In genomic region chr9:893843-894420, GRCh38 we compare ENCODE assay signal across 8 cellular contexts. TPM values are rescaled to one million over a fixed set of nuclear protein-coding genes. Genes with fewer than 3 reads are reported as not detected.
DNase-seq lines count a peak whose midpoint lies in the region; ATAC-seq and TF ChIP-seq lines count a peak whose summit lies in the region.

No MANE protein-coding gene starts in this region.

- H2BK12ac ChIP-seq in H9 (ENCODE audit: insufficient read length, low read depth, low read length) = no peak overlapping the region

- intact Hi-C loops in left cardiac atrium (cut with DNase I) = loop anchor here (2.0 to 5.0 kb wide), 2 partner anchors 108 to 115 kb away; no protein-coding TSS in a partner anchor
- intact Hi-C loops in gastrocnemius medialis (cut with DNase I; ENCODE audit: low total_unique reads) = loop anchor here (1.0 kb wide), 1 partner anchor 115 kb away; no protein-coding TSS in a partner anchor

- no peak for TF ChIP-seq POLR2A in gastrocnemius medialis (IDR thresholded peaks at IDR 0.05)

- H3K27ac ChIP-seq in H9 (ENCODE audit: insufficient read length, low read depth, low read length) = no peak overlapping the region
- no peak overlapping the region for H3K27ac ChIP-seq in SJCRH30
- H3K27ac ChIP-seq in gastrocnemius medialis = no peak overlapping the region

- no peak overlapping the region for H2BK5ac ChIP-seq in H9 (ENCODE audit: insufficient read length, low read length)

- H3K4me3 ChIP-seq in GM12864 (ENCODE audit: low read depth, low read length) (no peak overlapping the region), LNCaP clone FGC (ENCODE audit: low read depth, low read length) (no peak overlapping the region), SJCRH30 (no peak overlapping the region), gastrocnemius medialis (peak overlapping the region in 1 of 4 donors; percentile 22)

- H3K56ac ChIP-seq in H9 (ENCODE audit: insufficient read length, low read depth, low read length) = no peak overlapping the region

- H3K18ac ChIP-seq in H9 (ENCODE audit: insufficient read length, low read depth, low read length) = no peak overlapping the region

- H3K4me1 Mint-ChIP-seq in H9 = peaks cover 10% of the 10 kb centered on the region in 2 experiments
- peaks cover 11% of the 10 kb centered on the region for H3K4me1 Mint-ChIP-seq in activated naive CD4-positive, alpha-beta T cell treated with anti-CD3 and anti-CD28 coated beads, Interleukin-2, amount 50 U/mL, for 24 hours

- no peak overlapping the region for H3T11ph ChIP-seq in H9 (ENCODE audit: low read length)

- WGBS in H9 (ENCODE audit: extremely low coverage, insufficient read length, low lambda C conversion rate) = no CpG with 5 or more reads among the region's 9 CpGs

- no peak overlapping the region for H3K14ac ChIP-seq in H9 (ENCODE audit: insufficient read depth, low read length)

- no peak overlapping the region for H3K4me3 Mint-ChIP-seq in H9
- H3K4me3 Mint-ChIP-seq in activated naive CD4-positive, alpha-beta T cell treated with anti-CD3 and anti-CD28 coated beads, Interleukin-2, amount 50 U/mL, for 24 hours = peak overlapping the region; percentile 61

- TF ChIP-seq CTCF in GM12864 (IDR thresholded peaks at IDR 0.05; ENCODE audit: low read depth, low read length, missing control alignments) (peak; percentile 88), H9 (conservative IDR thresholded peaks at IDR 0.05) (peak; percentile 92), LNCaP clone FGC (IDR thresholded peaks at IDR 0.05; ENCODE audit: control insufficient read depth, extremely low read depth, insufficient read depth) (peak; percentile 86), gastrocnemius medialis (IDR thresholded peaks at IDR 0.05 in 4 of 5, conservative IDR thresholded peaks at IDR 0.05 in 1 of 5) (peak; percentile 30 to 74 (median 61))

- no peaks in the 10 kb centered on the region for H3K79me2 ChIP-seq in H9 (ENCODE audit: insufficient read depth, low read length)

- no peaks in the 10 kb centered on the region for H3K9me3 Mint-ChIP-seq in H9
- no peaks in the 10 kb centered on the region for H3K9me3 Mint-ChIP-seq in activated naive CD4-positive, alpha-beta T cell treated with anti-CD3 and anti-CD28 coated beads, Interleukin-2, amount 50 U/mL, for 24 hours

- no peak overlapping the region for H2BK120ac ChIP-seq in H9 (ENCODE audit: low read depth, low read length, poor library complexity, severe bottlenecking)

- no peak overlapping the region for H4K91ac ChIP-seq in H9 (ENCODE audit: insufficient read length, low read depth, low read length)

- H3K4ac ChIP-seq in H9 (ENCODE audit: low read depth, low read length) = no peak overlapping the region

- H3K27me3 ChIP-seq in H9 (ENCODE audit: insufficient read depth, low read length) = no peaks in the 10 kb centered on the region; the same call in 1 of the 2 replicates
- no peaks in the 10 kb centered on the region for H3K27me3 ChIP-seq in SJCRH30
- peaks cover 0 to 4% (median 0%) of the 10 kb centered on the region in 3 donors for H3K27me3 ChIP-seq in gastrocnemius medialis

- no peak overlapping the region for H2AK5ac ChIP-seq in H9 (ENCODE audit: insufficient read length, low read length)

- no peaks in the 10 kb centered on the region for H4K20me1 ChIP-seq in H9 (ENCODE audit: control insufficient read depth, insufficient read depth, insufficient read length)

- H3K9me3 ChIP-seq in H9 (ENCODE audit: control insufficient read depth, low read depth, low read length) (no peaks in the 10 kb centered on the region), SJCRH30 (replicated peaks) (no peaks in the 10 kb centered on the region), gastrocnemius medialis (no peaks in the 10 kb centered on the region)

- no peaks in the 10 kb centered on the region for H3K36me3 Mint-ChIP-seq in H9 (ENCODE audit: insufficient read depth in 1 of 3, low read depth in 3 of 3)
- H3K36me3 Mint-ChIP-seq in activated naive CD4-positive, alpha-beta T cell treated with anti-CD3 and anti-CD28 coated beads, Interleukin-2, amount 50 U/mL, for 24 hours = no peaks in the 10 kb centered on the region

- no peak overlapping the region for H2BK15ac ChIP-seq in H9 (ENCODE audit: low read depth, low read length)

- H3K23me2 ChIP-seq in H9 (ENCODE audit: insufficient read length, low read depth, low read length, poor library complexity, severe bottlenecking) = no peaks in the 10 kb centered on the region

- H3K27ac Mint-ChIP-seq in H9 = no peak overlapping the region
- H3K27ac Mint-ChIP-seq in activated naive CD4-positive, alpha-beta T cell treated with anti-CD3 and anti-CD28 coated beads, Interleukin-2, amount 50 U/mL, for 24 hours = no peak overlapping the region

- H3K9ac ChIP-seq in H9 (ENCODE audit: extremely low read depth, insufficient read length, low read length) = no peak overlapping the region

- in situ Hi-C loops in gastrocnemius medialis (cut with MboI; ENCODE audit: low sequenced_read_pairs in 4 of 4) = loop anchor here (5.0 to 25.0 kb wide), 4 partner anchors 107 to 118 kb away; no protein-coding TSS in a partner anchor

- no peak overlapping the region for H4K8ac ChIP-seq in H9 (replicated peaks; ENCODE audit: insufficient read length, low read depth, low read length)

- ATAC-seq in left cardiac atrium = peak in 1 of 2 donors; percentile 81
- peak; percentile 66 to 74 for ATAC-seq in gastrocnemius medialis

- H3K23ac ChIP-seq in H9 (ENCODE audit: insufficient read length, low read depth, low read length) = no peak overlapping the region

- H3K36me3 ChIP-seq in SJCRH30 (no peaks in the 10 kb centered on the region), gastrocnemius medialis (no peaks in the 10 kb centered on the region)

- H3K4me1 ChIP-seq in H9 (ENCODE audit: insufficient read depth, low read length) (no peaks in the 10 kb centered on the region), SJCRH30 (no peaks in the 10 kb centered on the region), gastrocnemius medialis (no peaks in the 10 kb centered on the region)

- H3K4me2 ChIP-seq in H9 (ENCODE audit: insufficient read depth, insufficient read length, low read length) = no peak overlapping the region

- DNase-seq in GM12864 (ENCODE audit: low read depth) (peak; percentile 76), H9 (peak; percentile 62), LNCaP clone FGC (ENCODE audit: low read depth) (peak; percentile 23), SJCRH30 (peak; percentile 57 to 79), left cardiac atrium (peak; percentile 41), gastrocnemius medialis (peak; percentile 10 to 14), dedifferentiated amniotic fluid mesenchymal stem cell (ENCODE audit: extremely low spot score) (no peak)

- H3K79me1 ChIP-seq in H9 (ENCODE audit: insufficient read depth, low read depth, low read length, poor library complexity, severe bottlenecking) = no peaks in the 10 kb centered on the region

- peaks cover 35% of the 10 kb centered on the region for H3K27me3 Mint-ChIP-seq in H9 (ENCODE audit: low read depth)
- peaks cover 6% of the 10 kb centered on the region for H3K27me3 Mint-ChIP-seq in activated naive CD4-positive, alpha-beta T cell treated with anti-CD3 and anti-CD28 coated beads, Interleukin-2, amount 50 U/mL, for 24 hours

- H4K5ac ChIP-seq in H9 (ENCODE audit: insufficient read length, low read depth, low read length) = no peak overlapping the region

- no peak overlapping the region for H2AFZ ChIP-seq in H9 (ENCODE audit: low read length)

- no peak overlapping the region for H2BK20ac ChIP-seq in H9 (ENCODE audit: low read depth, low read length, poor library complexity, severe bottlenecking)

RNA-seq across cellular contexts. Expression of gene DMRT1, which starts 52.4 kb away (rescaled TPM):
- total RNA-seq in H9 (2021) = not detected in 2 replicates
- total RNA-seq in SJCRH30 (2014; rRNA removed; shearing (Covaris generic)) = not detected in 2 replicates
- not detected for total RNA-seq in left cardiac atrium
- total RNA-seq in gastrocnemius medialis = under 1 TPM in 1 of 4 donors, not detected in 3; 0.91 TPM
